In the genomic region with DNA sequence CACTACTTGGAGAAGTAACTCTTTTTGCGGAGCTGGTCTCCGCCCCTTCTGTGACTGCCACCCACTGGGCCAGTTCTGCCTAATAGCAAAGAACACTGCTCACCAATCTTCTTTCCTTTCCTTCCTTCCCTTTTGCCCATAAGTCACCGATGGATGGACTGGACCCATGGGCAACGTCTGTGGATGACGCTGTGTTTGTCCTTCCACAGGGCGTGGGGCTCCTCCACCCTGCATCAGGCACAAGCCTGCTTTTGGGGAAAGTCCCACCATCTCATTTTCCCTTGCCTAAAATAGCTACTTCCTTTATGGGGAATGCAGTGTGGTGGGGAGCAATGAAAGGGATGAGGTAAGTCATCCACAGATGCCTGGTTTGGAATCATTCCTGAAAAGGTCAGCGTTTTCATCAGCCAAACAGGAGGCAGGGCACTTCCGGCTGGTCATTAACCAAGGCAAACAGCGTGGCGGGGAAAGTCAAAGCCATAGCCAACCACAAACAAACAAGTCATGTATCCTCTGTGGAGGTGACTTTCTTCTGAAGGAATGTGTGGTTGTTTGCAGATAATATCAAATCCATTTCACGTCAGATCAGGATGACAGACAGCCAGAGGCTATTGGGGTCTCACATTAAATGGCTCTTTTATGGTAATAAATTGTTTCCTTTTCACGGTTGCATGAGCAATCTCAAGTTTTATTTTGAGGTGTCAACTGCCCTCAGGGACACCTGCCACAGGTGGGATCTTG, we compare ENCODE assay signal across 1 cellular context.
TF ChIP-seq lines count a peak whose summit lies in the region.

No MANE protein-coding gene starts in this region.

TF ChIP-seq in HepG2, 621 proteins besides CTCF, POLR2A, EP300 and RAD21 (continued from another document and continues in another):
- TF ChIP-seq, protein P1, sequence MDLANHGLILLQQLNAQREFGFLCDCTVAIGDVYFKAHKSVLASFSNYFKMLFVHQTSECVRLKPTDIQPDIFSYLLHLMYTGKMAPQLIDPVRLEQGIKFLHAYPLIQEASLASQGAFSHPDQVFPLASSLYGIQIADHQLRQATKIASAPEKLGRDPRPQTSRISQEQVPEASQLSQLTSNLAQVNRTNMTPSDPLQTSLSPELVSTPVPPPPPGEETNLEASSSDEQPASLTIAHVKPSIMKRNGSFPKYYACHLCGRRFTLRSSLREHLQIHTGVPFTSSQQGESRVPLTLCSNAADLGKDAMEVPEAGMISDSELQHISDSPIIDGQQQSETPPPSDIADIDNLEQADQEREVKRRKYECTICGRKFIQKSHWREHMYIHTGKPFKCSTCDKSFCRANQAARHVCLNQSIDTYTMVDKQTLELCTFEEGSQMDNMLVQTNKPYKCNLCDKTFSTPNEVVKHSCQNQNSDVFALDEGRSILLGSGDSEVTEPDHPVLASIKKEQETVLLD (CRISPR knock-in tag; IDR thresholded peaks at IDR 0.05; ENCODE audit: low read depth): no peak
- TF ChIP-seq KLF13 (CRISPR knock-in tag; IDR thresholded peaks at IDR 0.05): no peak
- no peak for TF ChIP-seq SAFB2 (CRISPR knock-in tag; IDR thresholded peaks at IDR 0.05; ENCODE audit: borderline replicate concordance, low read depth)
- no peak for TF ChIP-seq RBM39 (IDR thresholded peaks at IDR 0.05; ENCODE audit: low read depth, low read length, poor library complexity, severe bottlenecking)
- TF ChIP-seq, protein P2, sequence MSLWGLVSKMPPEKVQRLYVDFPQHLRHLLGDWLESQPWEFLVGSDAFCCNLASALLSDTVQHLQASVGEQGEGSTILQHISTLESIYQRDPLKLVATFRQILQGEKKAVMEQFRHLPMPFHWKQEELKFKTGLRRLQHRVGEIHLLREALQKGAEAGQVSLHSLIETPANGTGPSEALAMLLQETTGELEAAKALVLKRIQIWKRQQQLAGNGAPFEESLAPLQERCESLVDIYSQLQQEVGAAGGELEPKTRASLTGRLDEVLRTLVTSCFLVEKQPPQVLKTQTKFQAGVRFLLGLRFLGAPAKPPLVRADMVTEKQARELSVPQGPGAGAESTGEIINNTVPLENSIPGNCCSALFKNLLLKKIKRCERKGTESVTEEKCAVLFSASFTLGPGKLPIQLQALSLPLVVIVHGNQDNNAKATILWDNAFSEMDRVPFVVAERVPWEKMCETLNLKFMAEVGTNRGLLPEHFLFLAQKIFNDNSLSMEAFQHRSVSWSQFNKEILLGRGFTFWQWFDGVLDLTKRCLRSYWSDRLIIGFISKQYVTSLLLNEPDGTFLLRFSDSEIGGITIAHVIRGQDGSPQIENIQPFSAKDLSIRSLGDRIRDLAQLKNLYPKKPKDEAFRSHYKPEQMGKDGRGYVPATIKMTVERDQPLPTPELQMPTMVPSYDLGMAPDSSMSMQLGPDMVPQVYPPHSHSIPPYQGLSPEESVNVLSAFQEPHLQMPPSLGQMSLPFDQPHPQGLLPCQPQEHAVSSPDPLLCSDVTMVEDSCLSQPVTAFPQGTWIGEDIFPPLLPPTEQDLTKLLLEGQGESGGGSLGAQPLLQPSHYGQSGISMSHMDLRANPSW (CRISPR knock-in tag; IDR thresholded peaks at IDR 0.05; ENCODE audit: borderline replicate concordance): no peak
- TF ChIP-seq, protein P3, sequence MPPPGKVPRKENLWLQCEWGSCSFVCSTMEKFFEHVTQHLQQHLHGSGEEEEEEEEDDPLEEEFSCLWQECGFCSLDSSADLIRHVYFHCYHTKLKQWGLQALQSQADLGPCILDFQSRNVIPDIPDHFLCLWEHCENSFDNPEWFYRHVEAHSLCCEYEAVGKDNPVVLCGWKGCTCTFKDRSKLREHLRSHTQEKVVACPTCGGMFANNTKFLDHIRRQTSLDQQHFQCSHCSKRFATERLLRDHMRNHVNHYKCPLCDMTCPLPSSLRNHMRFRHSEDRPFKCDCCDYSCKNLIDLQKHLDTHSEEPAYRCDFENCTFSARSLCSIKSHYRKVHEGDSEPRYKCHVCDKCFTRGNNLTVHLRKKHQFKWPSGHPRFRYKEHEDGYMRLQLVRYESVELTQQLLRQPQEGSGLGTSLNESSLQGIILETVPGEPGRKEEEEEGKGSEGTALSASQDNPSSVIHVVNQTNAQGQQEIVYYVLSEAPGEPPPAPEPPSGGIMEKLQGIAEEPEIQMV (CRISPR knock-in tag; IDR thresholded peaks at IDR 0.05; ENCODE audit: low read depth): peak; percentile 48; the same call in 1 of the 2 replicates
- no peak; the same call in 1 of the 2 replicates for TF ChIP-seq ARID2 (CRISPR knock-in tag; IDR thresholded peaks at IDR 0.05; ENCODE audit: borderline replicate concordance)
- no peak for TF ChIP-seq EEA1 (CRISPR knock-in tag; IDR thresholded peaks at IDR 0.05; ENCODE audit: borderline replicate concordance)
- TF ChIP-seq ZNF569 (CRISPR knock-in tag; IDR thresholded peaks at IDR 0.05; ENCODE audit: borderline replicate concordance): no peak
- TF ChIP-seq THAP11 (CRISPR knock-in tag; IDR thresholded peaks at IDR 0.05): peak; percentile 77
- peak; percentile 78; the same call in 1 of the 2 replicates for TF ChIP-seq ZSCAN12 (CRISPR knock-in tag; IDR thresholded peaks at IDR 0.05)
- TF ChIP-seq SCMH1 (CRISPR knock-in tag; IDR thresholded peaks at IDR 0.05; ENCODE audit: borderline replicate concordance): no peak
- TF ChIP-seq ZNF839 (CRISPR knock-in tag; IDR thresholded peaks at IDR 0.05; ENCODE audit: borderline replicate concordance): no peak
- TF ChIP-seq ZFX (CRISPR knock-in tag; IDR thresholded peaks at IDR 0.05; ENCODE audit: low read depth): no peak; the same call in 1 of the 2 replicates
- TF ChIP-seq ZNF546 (CRISPR knock-in tag; conservative IDR thresholded peaks at IDR 0.05): no peak
- peak; percentile 77 for TF ChIP-seq ARNTL (CRISPR knock-in tag; IDR thresholded peaks at IDR 0.05)
- peak; percentile 63; the same call in 1 of the 2 replicates for TF ChIP-seq ZNF652 (CRISPR knock-in tag; IDR thresholded peaks at IDR 0.05; ENCODE audit: borderline replicate concordance, low read depth)
- no peak for TF ChIP-seq CHCHD3 (CRISPR knock-in tag; IDR thresholded peaks at IDR 0.05)
- peak; percentile 94 for TF ChIP-seq ERF (CRISPR knock-in tag; IDR thresholded peaks at IDR 0.05)
- peak; percentile 94 for TF ChIP-seq ZNF746 (CRISPR knock-in tag; IDR thresholded peaks at IDR 0.05)
- TF ChIP-seq, protein P4, sequence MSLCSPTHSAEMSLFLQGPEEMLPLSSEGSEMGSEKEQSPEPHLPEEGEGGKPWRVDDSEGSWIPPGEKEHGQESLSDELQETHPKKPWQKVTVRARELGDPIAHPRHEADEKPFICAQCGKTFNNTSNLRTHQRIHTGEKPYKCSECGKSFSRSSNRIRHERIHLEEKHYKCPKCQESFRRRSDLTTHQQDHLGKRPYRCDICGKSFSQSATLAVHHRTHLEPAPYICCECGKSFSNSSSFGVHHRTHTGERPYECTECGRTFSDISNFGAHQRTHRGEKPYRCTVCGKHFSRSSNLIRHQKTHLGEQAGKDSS (CRISPR knock-in tag; IDR thresholded peaks at IDR 0.05; ENCODE audit: borderline replicate concordance, low read depth): no peak
- peak; percentile 61; the same call in 1 of the 2 replicates for TF ChIP-seq KDM6A (CRISPR knock-in tag; IDR thresholded peaks at IDR 0.05; ENCODE audit: low read depth)
- TF ChIP-seq MBNL3 (CRISPR knock-in tag; conservative IDR thresholded peaks at IDR 0.05): no peak
- TF ChIP-seq, protein P5, sequence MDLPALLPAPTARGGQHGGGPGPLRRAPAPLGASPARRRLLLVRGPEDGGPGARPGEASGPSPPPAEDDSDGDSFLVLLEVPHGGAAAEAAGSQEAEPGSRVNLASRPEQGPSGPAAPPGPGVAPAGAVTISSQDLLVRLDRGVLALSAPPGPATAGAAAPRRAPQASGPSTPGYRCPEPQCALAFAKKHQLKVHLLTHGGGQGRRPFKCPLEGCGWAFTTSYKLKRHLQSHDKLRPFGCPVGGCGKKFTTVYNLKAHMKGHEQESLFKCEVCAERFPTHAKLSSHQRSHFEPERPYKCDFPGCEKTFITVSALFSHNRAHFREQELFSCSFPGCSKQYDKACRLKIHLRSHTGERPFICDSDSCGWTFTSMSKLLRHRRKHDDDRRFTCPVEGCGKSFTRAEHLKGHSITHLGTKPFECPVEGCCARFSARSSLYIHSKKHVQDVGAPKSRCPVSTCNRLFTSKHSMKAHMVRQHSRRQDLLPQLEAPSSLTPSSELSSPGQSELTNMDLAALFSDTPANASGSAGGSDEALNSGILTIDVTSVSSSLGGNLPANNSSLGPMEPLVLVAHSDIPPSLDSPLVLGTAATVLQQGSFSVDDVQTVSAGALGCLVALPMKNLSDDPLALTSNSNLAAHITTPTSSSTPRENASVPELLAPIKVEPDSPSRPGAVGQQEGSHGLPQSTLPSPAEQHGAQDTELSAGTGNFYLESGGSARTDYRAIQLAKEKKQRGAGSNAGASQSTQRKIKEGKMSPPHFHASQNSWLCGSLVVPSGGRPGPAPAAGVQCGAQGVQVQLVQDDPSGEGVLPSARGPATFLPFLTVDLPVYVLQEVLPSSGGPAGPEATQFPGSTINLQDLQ (CRISPR knock-in tag; IDR thresholded peaks at IDR 0.05): peak; percentile 36; the same call in 1 of the 2 replicates
- TF ChIP-seq SPEN (CRISPR knock-in tag; IDR thresholded peaks at IDR 0.05; ENCODE audit: low read depth): no peak
- no peak for TF ChIP-seq ZNF354B (CRISPR knock-in tag; IDR thresholded peaks at IDR 0.05)
- TF ChIP-seq, protein P6, sequence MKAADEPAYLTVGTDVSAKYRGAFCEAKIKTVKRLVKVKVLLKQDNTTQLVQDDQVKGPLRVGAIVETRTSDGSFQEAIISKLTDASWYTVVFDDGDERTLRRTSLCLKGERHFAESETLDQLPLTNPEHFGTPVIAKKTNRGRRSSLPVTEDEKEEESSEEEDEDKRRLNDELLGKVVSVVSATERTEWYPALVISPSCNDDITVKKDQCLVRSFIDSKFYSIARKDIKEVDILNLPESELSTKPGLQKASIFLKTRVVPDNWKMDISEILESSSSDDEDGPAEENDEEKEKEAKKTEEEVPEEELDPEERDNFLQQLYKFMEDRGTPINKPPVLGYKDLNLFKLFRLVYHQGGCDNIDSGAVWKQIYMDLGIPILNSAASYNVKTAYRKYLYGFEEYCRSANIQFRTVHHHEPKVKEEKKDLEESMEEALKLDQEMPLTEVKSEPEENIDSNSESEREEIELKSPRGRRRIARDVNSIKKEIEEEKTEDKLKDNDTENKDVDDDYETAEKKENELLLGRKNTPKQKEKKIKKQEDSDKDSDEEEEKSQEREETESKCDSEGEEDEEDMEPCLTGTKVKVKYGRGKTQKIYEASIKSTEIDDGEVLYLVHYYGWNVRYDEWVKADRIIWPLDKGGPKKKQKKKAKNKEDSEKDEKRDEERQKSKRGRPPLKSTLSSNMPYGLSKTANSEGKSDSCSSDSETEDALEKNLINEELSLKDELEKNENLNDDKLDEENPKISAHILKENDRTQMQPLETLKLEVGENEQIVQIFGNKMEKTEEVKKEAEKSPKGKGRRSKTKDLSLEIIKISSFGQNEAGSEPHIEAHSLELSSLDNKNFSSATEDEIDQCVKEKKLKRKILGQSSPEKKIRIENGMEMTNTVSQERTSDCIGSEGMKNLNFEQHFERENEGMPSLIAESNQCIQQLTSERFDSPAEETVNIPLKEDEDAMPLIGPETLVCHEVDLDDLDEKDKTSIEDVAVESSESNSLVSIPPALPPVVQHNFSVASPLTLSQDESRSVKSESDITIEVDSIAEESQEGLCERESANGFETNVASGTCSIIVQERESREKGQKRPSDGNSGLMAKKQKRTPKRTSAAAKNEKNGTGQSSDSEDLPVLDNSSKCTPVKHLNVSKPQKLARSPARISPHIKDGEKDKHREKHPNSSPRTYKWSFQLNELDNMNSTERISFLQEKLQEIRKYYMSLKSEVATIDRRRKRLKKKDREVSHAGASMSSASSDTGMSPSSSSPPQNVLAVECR (CRISPR knock-in tag; IDR thresholded peaks at IDR 0.05; ENCODE audit: borderline replicate concordance): peak; percentile 75
- no peak for TF ChIP-seq ZNF317 (CRISPR knock-in tag; IDR thresholded peaks at IDR 0.05)
- peak; percentile 58; the same call in 1 of the 2 replicates for TF ChIP-seq CCDC6 (CRISPR knock-in tag; IDR thresholded peaks at IDR 0.05)
- TF ChIP-seq RARG (CRISPR knock-in tag; IDR thresholded peaks at IDR 0.05; ENCODE audit: low read depth): no peak
- TF ChIP-seq NFIB (CRISPR knock-in tag; IDR thresholded peaks at IDR 0.05; ENCODE audit: borderline replicate concordance): no peak
- no peak for TF ChIP-seq ZNF776 (CRISPR knock-in tag; IDR thresholded peaks at IDR 0.05)
- TF ChIP-seq KLF6 (CRISPR knock-in tag; IDR thresholded peaks at IDR 0.05): peak; percentile 31; the same call in 1 of the 2 replicates
- TF ChIP-seq, protein P7, sequence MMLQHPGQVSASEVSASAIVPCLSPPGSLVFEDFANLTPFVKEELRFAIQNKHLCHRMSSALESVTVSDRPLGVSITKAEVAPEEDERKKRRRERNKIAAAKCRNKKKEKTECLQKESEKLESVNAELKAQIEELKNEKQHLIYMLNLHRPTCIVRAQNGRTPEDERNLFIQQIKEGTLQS (CRISPR knock-in tag; IDR thresholded peaks at IDR 0.05): peak; percentile 98
- TF ChIP-seq ZNF224 (CRISPR knock-in tag; IDR thresholded peaks at IDR 0.05): no peak
- no peak for TF ChIP-seq ZNF841 (CRISPR knock-in tag; IDR thresholded peaks at IDR 0.05; ENCODE audit: borderline replicate concordance)
- TF ChIP-seq ZMYM3 (CRISPR knock-in tag; IDR thresholded peaks at IDR 0.05): 0 out of 2 replicates have a peak, but pooled peaks have one; percentile 23
- TF ChIP-seq GFI1 (CRISPR knock-in tag; IDR thresholded peaks at IDR 0.05; ENCODE audit: borderline replicate concordance): peak; percentile 79
- TF ChIP-seq TRIM24 (CRISPR knock-in tag; IDR thresholded peaks at IDR 0.05): 0 out of 2 replicates have a peak, but pooled peaks have one; percentile 51
- no peak for TF ChIP-seq CCAR2 (optimal IDR thresholded peaks at IDR 0.05; ENCODE audit: low read depth, low read length)
- TF ChIP-seq, protein P8, sequence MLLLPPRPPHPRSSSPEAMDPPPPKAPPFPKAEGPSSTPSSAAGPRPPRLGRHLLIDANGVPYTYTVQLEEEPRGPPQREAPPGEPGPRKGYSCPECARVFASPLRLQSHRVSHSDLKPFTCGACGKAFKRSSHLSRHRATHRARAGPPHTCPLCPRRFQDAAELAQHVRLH (CRISPR knock-in tag; IDR thresholded peaks at IDR 0.05; ENCODE audit: borderline replicate concordance, low read depth): no peak
- TF ChIP-seq SALL2 (CRISPR knock-in tag; IDR thresholded peaks at IDR 0.05): no peak; the same call in 1 of the 2 replicates
- TF ChIP-seq, protein P9, sequence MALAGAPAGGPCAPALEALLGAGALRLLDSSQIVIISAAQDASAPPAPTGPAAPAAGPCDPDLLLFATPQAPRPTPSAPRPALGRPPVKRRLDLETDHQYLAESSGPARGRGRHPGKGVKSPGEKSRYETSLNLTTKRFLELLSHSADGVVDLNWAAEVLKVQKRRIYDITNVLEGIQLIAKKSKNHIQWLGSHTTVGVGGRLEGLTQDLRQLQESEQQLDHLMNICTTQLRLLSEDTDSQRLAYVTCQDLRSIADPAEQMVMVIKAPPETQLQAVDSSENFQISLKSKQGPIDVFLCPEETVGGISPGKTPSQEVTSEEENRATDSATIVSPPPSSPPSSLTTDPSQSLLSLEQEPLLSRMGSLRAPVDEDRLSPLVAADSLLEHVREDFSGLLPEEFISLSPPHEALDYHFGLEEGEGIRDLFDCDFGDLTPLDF (CRISPR knock-in tag; IDR thresholded peaks at IDR 0.05): no peak
